12 cellular contexts compared by ENCODE assay signal in genomic region chr1:94160811-94161210, GRCh38. TPM values are rescaled to one million over a fixed set of nuclear protein-coding genes. Genes with fewer than 3 reads are reported as not detected.
DNase-seq lines count a peak whose midpoint lies in the region; ATAC-seq and TF ChIP-seq lines count a peak whose summit lies in the region.
"Had no signal": no experiment of that assay in that cellular context is flagged by ENCODE, and none has a peak within 500 bp of the region (broad histone marks: within the 10 kb centered on the region; RNA-seq: fewer than 3 reads in every experiment).

No MANE protein-coding gene starts in this region.

- H3K9me3 ChIP-seq in heart left ventricle (peaks cover 0 to 6% (median 0%) of the 10 kb centered on the region in 12 donors), hepatocyte (ENCODE audit: low read depth) (no peaks in the 10 kb centered on the region), sigmoid colon (no peaks in the 10 kb centered on the region)

- TF ChIP-seq POLR2A in heart left ventricle (IDR thresholded peaks at IDR 0.05) = no peak
- TF ChIP-seq POLR2A in sigmoid colon (IDR thresholded peaks at IDR 0.05) = no peak

- no peaks in the 10 kb centered on the region for H3K9me2 ChIP-seq in hepatocyte (replicated peaks; ENCODE audit: insufficient read depth)

- no peaks in the 10 kb centered on the region for H3K79me2 ChIP-seq in hepatocyte
- H3K79me2 ChIP-seq: parathyroid adenoma had no signal

- no peaks in the 10 kb centered on the region for H3K27me3 ChIP-seq in heart left ventricle
- H3K27me3 ChIP-seq in hepatocyte = no peaks in the 10 kb centered on the region
- no peaks in the 10 kb centered on the region for H3K27me3 ChIP-seq in sigmoid colon
- H3K27me3 ChIP-seq: BLaER1 had no signal

- H3K4me3 ChIP-seq in heart left ventricle (no peak overlapping the region), astrocyte of the cerebellum (ENCODE audit: low read depth, low read length) (no peak overlapping the region), hepatocyte (no peak overlapping the region), sigmoid colon (no peak overlapping the region)
- H3K4me3 ChIP-seq: BLaER1 had no signal

- DNase-seq in heart left ventricle (no peak), cardiac septum (ENCODE audit: low spot score) (no peak), astrocyte of the cerebellum (ENCODE audit: low read depth) (peak; percentile 73), hepatocyte (ENCODE audit: low spot score) (peak; percentile 11), sigmoid colon (no peak)
- DNase-seq in activated naive CD4-positive, alpha-beta T cell treated with anti-CD3 and anti-CD28 coated beads, Interleukin-2, amount 50 U/mL, for 72 hours (ENCODE audit: low spot score in 2 of 2) = no peak
- DNase-seq in activated T-helper 1 cell treated with anti-CD3 and anti-CD28 coated beads, Interleukin-12 subunit alpha, Interleukin-12 subunit beta, Interleukin-2, Interleukin-4 antibody, amounts not matched to agents 30 ng/mL and 10 ng/mL and 1 ng/mL, durations not matched to agents 14 hours and 24 hours and 36 hours (ENCODE audit: low spot score) = no peak
- DNase-seq: activated naive CD8-positive, alpha-beta T cell treated with anti-CD3 and anti-CD28 coated beads, Interleukin-2, amount 50 U/mL, for 24 hours; stimulated activated CD8-positive, alpha-beta memory T cell treated with anti-CD3 and anti-CD28 coated beads, Interleukin-4, amount 100 ng/mL, for 48 hours had no signal

- WGBS in heart left ventricle, 4 donors = 19 to 25% (median 20%) methylated on average over 4 of the region's 4 CpGs
- WGBS in hepatocyte (ENCODE audit: low lambda C conversion rate, missing lambda C conversion rate) = 43% methylated on average over 4 of the region's 4 CpGs
- 71 to 73% methylated on average over 4 of the region's 4 CpGs for WGBS in sigmoid colon, 2 donors

- H3K4me1 Mint-ChIP-seq in activated T-helper 1 cell treated with anti-CD3 and anti-CD28 coated beads, Interleukin-12 subunit alpha, Interleukin-12 subunit beta, Interleukin-2, Interleukin-4 antibody, amounts not matched to agents 30 ng/mL and 10 ng/mL and 1 ng/mL, durations not matched to agents 14 hours and 24 hours and 36 hours (ENCODE audit: low read depth) = no peaks in the 10 kb centered on the region
- H3K4me1 Mint-ChIP-seq: activated naive CD8-positive, alpha-beta T cell treated with anti-CD3 and anti-CD28 coated beads, Interleukin-2, amount 50 U/mL, for 24 hours had no signal

- TF ChIP-seq CTCF in heart left ventricle (IDR thresholded peaks at IDR 0.05) = no peak
- no peak for TF ChIP-seq CTCF in astrocyte of the cerebellum (IDR thresholded peaks at IDR 0.05; ENCODE audit: low read depth, low read length, missing control alignments)
- TF ChIP-seq CTCF in hepatocyte (IDR thresholded peaks at IDR 0.05; ENCODE audit: poor library complexity) = no peak
- TF ChIP-seq CTCF in sigmoid colon (IDR thresholded peaks at IDR 0.05) = no peak

- in situ Hi-C loops in astrocyte of the cerebellum (cut with HindIII; ENCODE audit: low sequenced_read_pairs) = no loop called here

- H3K27ac ChIP-seq in heart left ventricle (peak overlapping the region in 1 of 12 donors; percentile 21), hepatocyte (no peak overlapping the region), sigmoid colon (no peak overlapping the region)
- H3K27ac ChIP-seq: BLaER1, parathyroid adenoma had no signal

- no peak overlapping the region for H3K4me3 Mint-ChIP-seq in activated T-helper 1 cell treated with anti-CD3 and anti-CD28 coated beads, Interleukin-12 subunit alpha, Interleukin-12 subunit beta, Interleukin-2, Interleukin-4 antibody, amounts not matched to agents 30 ng/mL and 10 ng/mL and 1 ng/mL, durations not matched to agents 14 hours and 24 hours and 36 hours
- H3K4me3 Mint-ChIP-seq: activated naive CD8-positive, alpha-beta T cell treated with anti-CD3 and anti-CD28 coated beads, Interleukin-2, amount 50 U/mL, for 24 hours had no signal

- no peak overlapping the region for H3K27ac Mint-ChIP-seq in activated naive CD4-positive, alpha-beta T cell treated with anti-CD3 and anti-CD28 coated beads, Interleukin-2, amount 50 U/mL, for 72 hours
- H3K27ac Mint-ChIP-seq in activated T-helper 1 cell treated with anti-CD3 and anti-CD28 coated beads, Interleukin-12 subunit alpha, Interleukin-12 subunit beta, Interleukin-2, Interleukin-4 antibody, amounts not matched to agents 30 ng/mL and 10 ng/mL and 1 ng/mL, durations not matched to agents 14 hours and 24 hours and 36 hours = no peak overlapping the region
- H3K27ac Mint-ChIP-seq: activated naive CD8-positive, alpha-beta T cell treated with anti-CD3 and anti-CD28 coated beads, Interleukin-2, amount 50 U/mL, for 24 hours had no signal

- peaks cover 0 to 15% (median 11%) of the 10 kb centered on the region in 12 donors for H3K4me1 ChIP-seq in heart left ventricle
- no peaks in the 10 kb centered on the region for H3K4me1 ChIP-seq in hepatocyte (ENCODE audit: insufficient read depth)
- peaks cover 0 to 8% (median 0%) of the 10 kb centered on the region in 4 donors for H3K4me1 ChIP-seq in sigmoid colon
- H3K4me1 ChIP-seq: BLaER1, parathyroid adenoma had no signal

- H3K4me2 ChIP-seq in hepatocyte = no peak overlapping the region
- H3K4me2 ChIP-seq: BLaER1 had no signal

- no peak overlapping the region for H2AFZ ChIP-seq in hepatocyte
- H2AFZ ChIP-seq: parathyroid adenoma had no signal

- H4K20me1 ChIP-seq in hepatocyte (ENCODE audit: insufficient read depth, poor library complexity, severe bottlenecking) = no peaks in the 10 kb centered on the region
- H4K20me1 ChIP-seq: BLaER1 had no signal

- intact Hi-C loops in heart left ventricle (cut with DNase I) (loop anchor here in 1 of 10 donors (10.0 kb wide), 1 partner anchor 66 kb away; no protein-coding TSS in a partner anchor), cardiac septum (cut with DNase I) (no loop called here), sigmoid colon (cut with DNase I) (no loop called here)
- intact Hi-C loops in activated T-helper 1 cell treated with anti-CD3 and anti-CD28 coated beads, Interleukin-12 subunit alpha, Interleukin-12 subunit beta, Interleukin-2, Interleukin-4 antibody, amounts not matched to agents 30 ng/mL and 10 ng/mL and 1 ng/mL, durations not matched to agents 14 hours and 24 hours and 36 hours (cut with micrococcal nuclease) = no loop called here

- H3K36me3 Mint-ChIP-seq in activated naive CD4-positive, alpha-beta T cell treated with anti-CD3 and anti-CD28 coated beads, Interleukin-2, amount 50 U/mL, for 72 hours = no peaks in the 10 kb centered on the region
- no peaks in the 10 kb centered on the region for H3K36me3 Mint-ChIP-seq in activated T-helper 1 cell treated with anti-CD3 and anti-CD28 coated beads, Interleukin-12 subunit alpha, Interleukin-12 subunit beta, Interleukin-2, Interleukin-4 antibody, amounts not matched to agents 30 ng/mL and 10 ng/mL and 1 ng/mL, durations not matched to agents 14 hours and 24 hours and 36 hours (ENCODE audit: low read depth)

- H3K9me3 Mint-ChIP-seq in activated naive CD4-positive, alpha-beta T cell treated with anti-CD3 and anti-CD28 coated beads, Interleukin-2, amount 50 U/mL, for 72 hours = no peaks in the 10 kb centered on the region
- no peaks in the 10 kb centered on the region for H3K9me3 Mint-ChIP-seq in activated T-helper 1 cell treated with anti-CD3 and anti-CD28 coated beads, Interleukin-12 subunit alpha, Interleukin-12 subunit beta, Interleukin-2, Interleukin-4 antibody, amounts not matched to agents 30 ng/mL and 10 ng/mL and 1 ng/mL, durations not matched to agents 14 hours and 24 hours and 36 hours
- H3K9me3 Mint-ChIP-seq: activated naive CD8-positive, alpha-beta T cell treated with anti-CD3 and anti-CD28 coated beads, Interleukin-2, amount 50 U/mL, for 24 hours had no signal

- no peak for TF ChIP-seq EP300 in sigmoid colon (IDR thresholded peaks at IDR 0.05)

- H3K36me3 ChIP-seq in heart left ventricle (no peaks in the 10 kb centered on the region), hepatocyte (replicated peaks; ENCODE audit: insufficient read depth, low read depth) (no peaks in the 10 kb centered on the region), sigmoid colon (no peaks in the 10 kb centered on the region)
- H3K36me3 ChIP-seq: BLaER1 had no signal

- peaks cover 5% of the 10 kb centered on the region for H3K27me3 Mint-ChIP-seq in activated T-helper 1 cell treated with anti-CD3 and anti-CD28 coated beads, Interleukin-12 subunit alpha, Interleukin-12 subunit beta, Interleukin-2, Interleukin-4 antibody, amounts not matched to agents 30 ng/mL and 10 ng/mL and 1 ng/mL, durations not matched to agents 14 hours and 24 hours and 36 hours (ENCODE audit: insufficient read depth)

- ATAC-seq in heart left ventricle (peak; percentile 67 to 96 (median 85)), GM19023 (IDR thresholded peaks at IDR 0.05; ENCODE audit: unreplicated experiment) (no peak)
- no peak for ATAC-seq in activated naive CD4-positive, alpha-beta T cell treated with anti-CD3 and anti-CD28 coated beads, Interleukin-2, amount 50 U/mL, for 72 hours
- ATAC-seq: activated naive CD8-positive, alpha-beta T cell treated with anti-CD3 and anti-CD28 coated beads, Interleukin-2, amount 50 U/mL, for 24 hours had no signal

RNA-seq across cellular contexts. Expression of gene ABCA4, which starts 39.9 kb away (rescaled TPM):
- total RNA-seq in heart left ventricle (under 1 TPM in 7 of 9 donors, not detected in 2; 0.13 to 0.37 (median 0.24) TPM), cardiac septum (0.19 TPM), hepatocyte (0.53 and 1.0 TPM in 2 replicates), sigmoid colon (1 to 10 TPM in 1 of 4 donors, under 1 TPM in 3; 0.14 to 1.1 (median 0.50) TPM)
- polyA plus RNA-seq in heart left ventricle (under 1 TPM; 0.04 to 0.08 TPM), hepatocyte (1.4 and 2.1 TPM in 2 replicates), sigmoid colon (under 1 TPM in 1 of 3 donors, not detected in 2; 0.16 TPM)
- not detected for total RNA-seq in activated naive CD4-positive, alpha-beta T cell treated with anti-CD3 and anti-CD28 coated beads, Interleukin-2, amount 50 U/mL, for 72 hours
- 0.29 TPM in 1 of 2 replicates, not detected in the other for total RNA-seq in activated T-helper 1 cell treated with anti-CD3 and anti-CD28 coated beads, Interleukin-12 subunit alpha, Interleukin-12 subunit beta, Interleukin-2, Interleukin-4 antibody, amounts not matched to agents 30 ng/mL and 10 ng/mL and 1 ng/mL, durations not matched to agents 14 hours and 24 hours and 36 hours

Comparison
In these comparisons a context has a peak if more than half of its experiments do, and no peak if none do; other contexts are left out.
1. ATAC-seq: peak in heart left ventricle (4 of 4); none in activated naive CD4-positive, alpha-beta T cell treated with anti-CD3 and anti-CD28 coated beads, Interleukin-2, amount 50 U/mL, for 72 hours (0 of 2) and GM19023 (single experiment).
2. DNase-seq: peak in astrocyte of the cerebellum (single experiment) and hepatocyte (single experiment); none in heart left ventricle (0 of 5), cardiac septum (single experiment), activated naive CD4-positive, alpha-beta T cell treated with anti-CD3 and anti-CD28 coated beads, Interleukin-2, amount 50 U/mL, for 72 hours (0 of 2), sigmoid colon (single experiment) and activated T-helper 1 cell treated with anti-CD3 and anti-CD28 coated beads, Interleukin-12 subunit alpha, Interleukin-12 subunit beta, Interleukin-2, Interleukin-4 antibody, amounts not matched to agents 30 ng/mL and 10 ng/mL and 1 ng/mL, durations not matched to agents 14 hours and 24 hours and 36 hours (single experiment).